ENCODE assay signal across 9 cellular contexts in genomic region chr2:221529943-221530652, GRCh38. TPM values are rescaled to one million over a fixed set of nuclear protein-coding genes. Genes with fewer than 3 reads are reported as not detected.
DNase-seq lines count a peak whose midpoint lies in the region; ATAC-seq and TF ChIP-seq lines count a peak whose summit lies in the region.
"Had no signal": no experiment of that assay in that cellular context is flagged by ENCODE, and none has a peak within 500 bp of the region (broad histone marks: within the 10 kb centered on the region; RNA-seq: fewer than 3 reads in every experiment).

No MANE protein-coding gene starts in this region.

- H3K4me1 ChIP-seq in A673 (ENCODE audit: insufficient read depth, low read length, poor library complexity, severe bottlenecking) (peaks cover 45% of the 10 kb centered on the region), HEK293 (ENCODE audit: control insufficient read depth, insufficient read depth, low read length) (peaks cover 34% of the 10 kb centered on the region), right cardiac atrium (ENCODE audit: control insufficient read depth, insufficient read depth, low read length) (peaks cover 21% of the 10 kb centered on the region)

- TF ChIP-seq CTCF in A673 (conservative IDR thresholded peaks at IDR 0.05; ENCODE audit: low read depth, low read length) (no peak), HEK293 (tag by site-specific recombination; IDR thresholded peaks at IDR 0.05) (no peak)

- POLR2A ChIA-PET in A673 (lab: Charles Lee; ENCODE audit: low non-redundant PET) = no interaction called here
- POLR2A ChIA-PET in HEK293 (lab: Yijun Ruan, JAX) = interaction anchor here (0.7 to 0.9 kb wide), 4 partner anchors 12 to 225 kb away, joined by 3 to 4 read pairs (median 4); partner anchors contain the start of gene EPHA4
- POLR2A ChIA-PET in activated CD4-positive, alpha-beta memory T cell treated with anti-CD3 and anti-CD28 coated beads, Interleukin-2, amount 10 ng/mL, durations not matched to agents 7 days and 5 days (lab: Charles Lee) = interaction anchor here (1.2 to 3.6 kb wide), 3 partner anchors 9 to 41 kb away, joined by 3 to 41 read pairs (median 5); no protein-coding TSS in a partner anchor

- H3K9me3 ChIP-seq in A673 (ENCODE audit: low read depth, low read length, poor library complexity, severe bottlenecking) = no peaks in the 10 kb centered on the region
- no peaks in the 10 kb centered on the region for H3K9me3 ChIP-seq in HEK293 (ENCODE audit: control insufficient read depth, insufficient read depth, low read depth, low read length)
- H3K9me3 ChIP-seq in right cardiac atrium (ENCODE audit: control insufficient read depth, low read length) = no peaks in the 10 kb centered on the region
- H3K9me3 ChIP-seq: thoracic aorta had no signal

- H3K4me3 Mint-ChIP-seq in activated CD4-positive, alpha-beta memory T cell treated with anti-CD3 and anti-CD28 coated beads, Interleukin-2, amount 10 ng/mL, durations not matched to agents 7 days and 5 days = peak overlapping the region; percentile 34

- H3K36me3 Mint-ChIP-seq in activated CD4-positive, alpha-beta memory T cell treated with anti-CD3 and anti-CD28 coated beads, Interleukin-2, amount 10 ng/mL, durations not matched to agents 7 days and 5 days (ENCODE audit: low read depth) = peaks cover 6% of the 10 kb centered on the region

- ATAC-seq in right cardiac atrium (peak in 1 of 2 donors; percentile 30), HG02763 (IDR thresholded peaks at IDR 0.05; ENCODE audit: unreplicated experiment) (no peak), GM21786 (IDR thresholded peaks at IDR 0.05; ENCODE audit: unreplicated experiment) (no peak)

- CTCF ChIA-PET in A673 (lab: Charles Lee) = no interaction called here
- CTCF ChIA-PET in HEK293 (lab: Yijun Ruan, JAX) = interaction anchor here (0.5 to 0.6 kb wide), 2 partner anchors 249 to 1020 kb away, joined by 3 to 5 read pairs; no protein-coding TSS in a partner anchor
- CTCF ChIA-PET in activated CD4-positive, alpha-beta memory T cell treated with anti-CD3 and anti-CD28 coated beads, Interleukin-2, amount 10 ng/mL, durations not matched to agents 7 days and 5 days (lab: Charles Lee) = interaction anchor here (1.7 to 3.1 kb wide), 2 partner anchors 12 to 43 kb away, joined by 4 to 17 read pairs; no protein-coding TSS in a partner anchor

- H3K27me3 ChIP-seq in A673 (replicated peaks; ENCODE audit: insufficient read depth, low read depth, low read length, poor library complexity) (no peaks in the 10 kb centered on the region), right cardiac atrium (ENCODE audit: control insufficient read depth, insufficient read depth) (no peaks in the 10 kb centered on the region)

- WGBS in right cardiac atrium = 48% methylated on average over 10 of the region's 10 CpGs

- peak overlapping the region; percentile 26 for H3K27ac Mint-ChIP-seq in activated CD4-positive, alpha-beta memory T cell treated with anti-CD3 and anti-CD28 coated beads, Interleukin-2, amount 10 ng/mL, durations not matched to agents 7 days and 5 days

- no peaks in the 10 kb centered on the region for H3K9me3 Mint-ChIP-seq in activated CD4-positive, alpha-beta memory T cell treated with anti-CD3 and anti-CD28 coated beads, Interleukin-2, amount 10 ng/mL, durations not matched to agents 7 days and 5 days

- H3K36me3 ChIP-seq in A673 (ENCODE audit: insufficient read depth, low read length, poor library complexity, severe bottlenecking) = no peaks in the 10 kb centered on the region
- no peaks in the 10 kb centered on the region for H3K36me3 ChIP-seq in HEK293 (ENCODE audit: control insufficient read depth in 2 of 2, insufficient read depth in 1 of 2, low read length in 2 of 2)
- H3K36me3 ChIP-seq: thoracic aorta had no signal

- H3K4me1 Mint-ChIP-seq in activated CD4-positive, alpha-beta memory T cell treated with anti-CD3 and anti-CD28 coated beads, Interleukin-2, amount 10 ng/mL, durations not matched to agents 7 days and 5 days = peaks cover 41% of the 10 kb centered on the region

- H3K27me3 Mint-ChIP-seq in activated CD4-positive, alpha-beta memory T cell treated with anti-CD3 and anti-CD28 coated beads, Interleukin-2, amount 10 ng/mL, durations not matched to agents 7 days and 5 days = peaks cover 1% of the 10 kb centered on the region

- intact Hi-C loops in A673 (cut with micrococcal nuclease; ENCODE audit: unreplicated experiment) (no loop called here), right cardiac atrium (cut with DNase I) (no loop called here)

- H3K4me3 ChIP-seq in A673 (ENCODE audit: low read depth, low read length, poor library complexity, severe bottlenecking) (peak overlapping the region; percentile 16), HEK293 (ENCODE audit: low read depth, low read length) (no peak overlapping the region), right cardiac atrium (ENCODE audit: low read length) (no peak overlapping the region)
- H3K4me3 ChIP-seq: thoracic aorta had no signal

- peak; percentile 92 for DNase-seq in A673 (ENCODE audit: low spot score)
- no peak for DNase-seq in activated CD4-positive, alpha-beta memory T cell treated with anti-CD3 and anti-CD28 coated beads, Interleukin-2, amount 10 ng/mL, durations not matched to agents 7 days and 5 days
- DNase-seq in right cardiac atrium = no peak
- no peak for DNase-seq in AML-193 (lab: John Stamatoyannopoulos, UW)
- no peak for DNase-seq in NCI-H2107 treated with DMSO at 0.1 percent for 48 hours (lab: John Stamatoyannopoulos, UW; ENCODE audit: unreplicated experiment)

- H3K27ac ChIP-seq in A673 (ENCODE audit: low read depth, low read length, poor library complexity, severe bottlenecking) = peak overlapping the region; percentile 63
- peak overlapping the region; percentile 62 for H3K27ac ChIP-seq in HEK293 (ENCODE audit: extremely low read depth, low read depth, low read length)
- H3K27ac ChIP-seq in right cardiac atrium (ENCODE audit: low read length) = peak overlapping the region; percentile 6
- H3K27ac ChIP-seq: thoracic aorta had no signal

- no TSS peak for BruUV-seq in A673 (replicated peaks; lab: Mats Ljungman, UMichigan)

TF ChIP-seq in HEK293, 187 proteins besides CTCF, POLR2A, EP300 and RAD21 (continues in another document):
- TF ChIP-seq ZNF202 (tag by site-specific recombination; IDR thresholded peaks at IDR 0.05; ENCODE audit: borderline replicate concordance) (no peak), ZNF529 (tag by site-specific recombination; IDR thresholded peaks at IDR 0.05; ENCODE audit: insufficient replicate concordance) (no peak), SALL2 (tag by site-specific recombination; IDR thresholded peaks at IDR 0.05; ENCODE audit: borderline replicate concordance) (no peak), ZBTB10 (tag by site-specific recombination; IDR thresholded peaks at IDR 0.05) (no peak), ZNF394 (tag by site-specific recombination; IDR thresholded peaks at IDR 0.05; ENCODE audit: borderline replicate concordance) (no peak), ZNF366 (tag by site-specific recombination; conservative IDR thresholded peaks at IDR 0.05) (peak; percentile 65), PRDM10 (tag by site-specific recombination; IDR thresholded peaks at IDR 0.05) (peak; percentile 87), OSR2 (tag by site-specific recombination; IDR thresholded peaks at IDR 0.05) (no peak)

RNA-seq across cellular contexts. Expression of gene EPHA4, which starts 42.0 kb away (rescaled TPM):
- total RNA-seq in A673 (2021) = 34.4 and 39.5 TPM in 2 replicates
- 10 to 100 TPM; 11.7 to 11.8 TPM for total RNA-seq in activated CD4-positive, alpha-beta memory T cell treated with anti-CD3 and anti-CD28 coated beads, Interleukin-2, amount 10 ng/mL, durations not matched to agents 7 days and 5 days
- total RNA-seq in right cardiac atrium = 100 to 1,000 TPM in 3 of 4 donors, 10 to 100 TPM in 1; 76.9 to 110 (median 104) TPM
- polyA plus RNA-seq in right cardiac atrium = 25.9 TPM

Comparison
In these comparisons a context has a peak if more than half of its experiments do, and no peak if none do; other contexts are left out.
1. H3K27ac ChIP-seq: peak in every context shown above with its lines; median percentile 63 in A673; 62 in HEK293; 6 in right cardiac atrium.